10 cellular contexts compared by ENCODE assay signal in the genomic region with DNA sequence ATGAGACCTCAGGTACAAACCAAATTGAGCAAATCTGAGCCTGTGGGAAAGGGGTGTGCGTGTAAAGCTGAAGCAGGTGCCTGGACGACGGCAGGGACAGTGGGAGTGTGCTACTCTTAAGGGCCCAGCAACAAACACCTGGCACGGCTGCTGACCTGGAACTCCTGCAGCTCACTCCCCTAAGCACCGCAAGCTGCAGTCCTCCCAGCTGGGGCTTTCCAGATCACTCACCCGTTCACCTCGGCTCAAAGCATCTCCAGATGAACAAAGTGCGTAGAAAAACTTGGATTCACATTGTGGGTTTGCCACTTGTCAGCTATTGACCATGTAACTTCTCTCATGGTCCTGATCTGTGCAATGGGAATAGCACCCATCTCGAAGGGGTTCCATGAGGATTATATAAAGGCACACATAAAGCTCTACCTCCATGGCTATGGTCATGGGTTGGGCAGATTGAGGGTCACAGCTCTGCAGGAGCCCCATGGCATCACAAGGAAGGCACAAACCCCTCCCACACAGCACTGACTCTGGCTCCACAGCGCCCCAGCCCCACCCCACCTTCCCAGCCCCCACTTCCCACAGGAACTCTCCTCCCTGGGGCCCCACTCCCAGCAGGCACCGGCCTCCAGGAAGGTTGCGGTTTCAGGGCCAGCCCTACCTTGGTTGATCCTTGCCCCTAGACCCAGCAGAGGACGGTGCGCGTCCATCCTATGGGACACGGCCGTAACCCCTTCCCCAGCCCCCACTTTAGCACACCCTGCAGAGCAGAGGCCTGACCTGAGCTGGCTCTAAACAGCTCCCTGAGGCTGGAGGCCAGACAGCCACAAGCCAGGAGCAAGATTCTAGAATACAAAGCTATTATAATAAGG. TPM values are rescaled to one million over a fixed set of nuclear protein-coding genes. Genes with fewer than 3 reads are reported as not detected.
A peak's percentile ranks its signal among the peaks of the same experiment; 100 is the strongest.
DNase-seq lines count a peak whose midpoint lies in the region; ATAC-seq, FAIRE-seq and TF ChIP-seq lines count a peak whose summit lies in the region.
"Had no signal": no experiment of that assay in that cellular context is flagged by ENCODE, and none has a peak within 500 bp of the region (broad histone marks: within the 10 kb centered on the region; RNA-seq: fewer than 3 reads in every experiment).

No MANE protein-coding gene starts in this region.

- CTCF ChIA-PET in activated CD8-positive, alpha-beta memory T cell treated with anti-CD3 and anti-CD28 coated beads, Interleukin-2, amount 10 ng/mL, durations not matched to agents 7 days and 5 days (lab: Charles Lee) = interaction anchor here (1.2 kb wide), 1 partner anchor 38 kb away, joined by 3 read pairs; a partner anchor contains a TSS
- CTCF ChIA-PET in SK-N-SH (lab: Yijun Ruan, JAX) = interaction anchor here (1.1 to 1.5 kb wide), 4 partner anchors 21 to 44 kb away, joined by 3 to 4 read pairs (median 3); a partner anchor contains a TSS

- TF ChIP-seq POLR2A in GM12892 (IDR thresholded peaks at IDR 0.05; ENCODE audit: low read depth, low read length) = no peak

- H3K27me3 ChIP-seq in endodermal cell (ENCODE audit: control insufficient read depth, insufficient read depth, low read length, poor library complexity, severe bottlenecking) = no peaks in the 10 kb centered on the region
- no peaks in the 10 kb centered on the region for H3K27me3 ChIP-seq in SK-N-SH (ENCODE audit: insufficient read depth)

- no peaks in the 10 kb centered on the region for H3K9me3 Mint-ChIP-seq in endodermal cell
- H3K9me3 Mint-ChIP-seq in activated CD8-positive, alpha-beta memory T cell treated with anti-CD3 and anti-CD28 coated beads, Interleukin-2, amount 10 ng/mL, durations not matched to agents 7 days and 5 days (ENCODE audit: low read depth) = no peaks in the 10 kb centered on the region

- peaks cover 16% of the 10 kb centered on the region for H3K36me3 Mint-ChIP-seq in endodermal cell (ENCODE audit: low read depth)
- peaks cover 3% of the 10 kb centered on the region for H3K36me3 Mint-ChIP-seq in activated CD8-positive, alpha-beta memory T cell treated with anti-CD3 and anti-CD28 coated beads, Interleukin-2, amount 10 ng/mL, durations not matched to agents 7 days and 5 days

- H3K4me3 ChIP-seq in endodermal cell (ENCODE audit: low read length) = no peak overlapping the region
- H3K4me3 ChIP-seq in SK-N-SH (ENCODE audit: low read depth in 2 of 2, low read length in 1 of 2) = no peak overlapping the region

- peak overlapping the region; percentile 23 for H3K27ac Mint-ChIP-seq in endodermal cell
- no peak overlapping the region for H3K27ac Mint-ChIP-seq in activated CD8-positive, alpha-beta memory T cell treated with anti-CD3 and anti-CD28 coated beads, Interleukin-2, amount 10 ng/mL, durations not matched to agents 7 days and 5 days

- 95 to 96% methylated on average over 9 to 17 of the region's 17 CpGs for WGBS in endodermal cell (ENCODE audit: insufficient coverage in 1 of 2, insufficient read length in 1 of 2), 2 experiments
- 92% methylated on average over 10 of the region's 17 CpGs for WGBS in SK-N-SH (ENCODE audit: low lambda C conversion rate)

- H3K36me3 ChIP-seq in endodermal cell (ENCODE audit: control insufficient read depth, insufficient read depth, low read length) = peaks cover 40% of the 10 kb centered on the region
- H3K36me3 ChIP-seq in SK-N-SH (replicated peaks in 1 of 2; ENCODE audit: control insufficient read depth in 1 of 2, insufficient read depth in 2 of 2, low read length in 1 of 2) = peaks cover 3 to 7% of the 10 kb centered on the region in 2 experiments

- no peak overlapping the region for H3K4me3 Mint-ChIP-seq in endodermal cell
- no peak overlapping the region for H3K4me3 Mint-ChIP-seq in activated CD8-positive, alpha-beta memory T cell treated with anti-CD3 and anti-CD28 coated beads, Interleukin-2, amount 10 ng/mL, durations not matched to agents 7 days and 5 days

- POLR2A ChIA-PET in SK-N-SH (lab: Yijun Ruan, JAX) = interaction anchor here (1.2 kb wide), 1 partner anchor 36 kb away, joined by 4 read pairs; no protein-coding TSS in a partner anchor

- peak; percentile 85 for FAIRE-seq in GM12892 (lab: Jason Lieb, UNC)

- TF ChIP-seq CTCF in endodermal cell (conservative IDR thresholded peaks at IDR 0.05) = no peak
- no peak for TF ChIP-seq CTCF in SK-N-SH (IDR thresholded peaks at IDR 0.05)

- no peaks in the 10 kb centered on the region for H3K9me2 ChIP-seq in SK-N-SH

- peaks cover 83% of the 10 kb centered on the region for H3K79me2 ChIP-seq in SK-N-SH (ENCODE audit: insufficient read depth)

- DNase-seq in GM12892 (ENCODE audit: insufficient read length) (peak; percentile 72), endodermal cell (no peak), SK-N-SH (no peak), T-helper 1 cell (no peak), dermis blood vessel endothelial cell (no peak)
- DNase-seq in activated CD8-positive, alpha-beta memory T cell treated with anti-CD3 and anti-CD28 coated beads, Interleukin-2, amount 10 ng/mL, durations not matched to agents 7 days and 5 days = no peak
- DNase-seq: activated CD4-positive, alpha-beta T cell treated with anti-CD3 and anti-CD28 coated beads for 48 hours; NCI-H1694 treated with DMSO at 0.1 percent for 48 hours had no signal

- TF ChIP-seq RAD21 in SK-N-SH (IDR thresholded peaks at IDR 0.05; ENCODE audit: low read length) = no peak

- no peaks in the 10 kb centered on the region for H3K27me3 Mint-ChIP-seq in endodermal cell (ENCODE audit: insufficient read depth)
- H3K27me3 Mint-ChIP-seq in activated CD8-positive, alpha-beta memory T cell treated with anti-CD3 and anti-CD28 coated beads, Interleukin-2, amount 10 ng/mL, durations not matched to agents 7 days and 5 days = no peaks in the 10 kb centered on the region

- no peak overlapping the region for H3K4me2 ChIP-seq in SK-N-SH

- peaks cover 69% of the 10 kb centered on the region for H3K4me1 Mint-ChIP-seq in endodermal cell
- H3K4me1 Mint-ChIP-seq in activated CD8-positive, alpha-beta memory T cell treated with anti-CD3 and anti-CD28 coated beads, Interleukin-2, amount 10 ng/mL, durations not matched to agents 7 days and 5 days = peaks cover 28% of the 10 kb centered on the region

- peaks cover 47% of the 10 kb centered on the region for H3K4me1 ChIP-seq in endodermal cell (ENCODE audit: control insufficient read depth, insufficient read depth, low read length)
- peaks cover 0 to 19% of the 10 kb centered on the region in 2 experiments; a peak in 1 of 4 replicates for H3K4me1 ChIP-seq in SK-N-SH (ENCODE audit: control insufficient read depth in 1 of 2, insufficient read depth in 2 of 2, low read depth in 1 of 2, low read length in 1 of 2)

- H3K9me3 ChIP-seq in endodermal cell (ENCODE audit: control insufficient read depth, low read length) (no peaks in the 10 kb centered on the region), SK-N-SH (no peaks in the 10 kb centered on the region)

- peaks cover 6% of the 10 kb centered on the region for H3F3A ChIP-seq in SK-N-SH (replicated peaks; ENCODE audit: insufficient read depth)

- H3K27ac ChIP-seq in endodermal cell (ENCODE audit: low read depth, low read length) (no peak overlapping the region), SK-N-SH (ENCODE audit: low read depth in 2 of 2, low read length in 1 of 2) (no peak overlapping the region; a peak in 1 of 4 replicates)

- no peak overlapping the region for H2AFZ ChIP-seq in SK-N-SH (ENCODE audit: low read depth)

- H4K20me1 ChIP-seq in SK-N-SH (ENCODE audit: insufficient read depth) = peaks cover 67% of the 10 kb centered on the region

- TF ChIP-seq EP300 in SK-N-SH (IDR thresholded peaks at IDR 0.05; ENCODE audit: borderline replicate concordance in 1 of 2, low read depth in 1 of 2, low read length in 1 of 2) = no peak

- H3K9ac ChIP-seq in endodermal cell (ENCODE audit: extremely low read depth, low read length, poor library complexity, severe bottlenecking) (no peak overlapping the region), SK-N-SH (no peak overlapping the region)

- ATAC-seq in GM19463 (IDR thresholded peaks at IDR 0.05; ENCODE audit: unreplicated experiment) = peak; percentile 87
- peak; percentile 71 for ATAC-seq in HG03280 (IDR thresholded peaks at IDR 0.05; ENCODE audit: unreplicated experiment)
- no peak for ATAC-seq in activated CD8-positive, alpha-beta memory T cell treated with anti-CD3 and anti-CD28 coated beads, Interleukin-2, amount 10 ng/mL, durations not matched to agents 7 days and 5 days

TF ChIP-seq in SK-N-SH, 30 proteins besides CTCF, POLR2A, EP300 and RAD21 (continues in another document):
- TF ChIP-seq RCOR1 (IDR thresholded peaks at IDR 0.05; ENCODE audit: low read length) (no peak), YY1 (IDR thresholded peaks at IDR 0.05; ENCODE audit: low read depth) (no peak), MXI1 (IDR thresholded peaks at IDR 0.05; ENCODE audit: low read depth, low read length) (no peak)

RNA-seq across cellular contexts. Expression of a gene that starts 21.9 kb away (rescaled TPM):
- 37.6 TPM for polyA plus RNA-seq in GM12892 (2012; ENCODE audit: missing spikeins)
- 10 to 100 TPM; 56.4 to 57.8 TPM for total RNA-seq in endodermal cell
- polyA plus RNA-seq in endodermal cell (2013, experiment 1 of 2) = 28.0 TPM
- 30.2 TPM for polyA plus RNA-seq in endodermal cell (2013, experiment 2 of 2)
- total RNA-seq in activated CD8-positive, alpha-beta memory T cell treated with anti-CD3 and anti-CD28 coated beads, Interleukin-2, amount 10 ng/mL, durations not matched to agents 7 days and 5 days = 10 to 100 TPM; 23.6 to 34.2 TPM
- polyA plus RNA-seq in SK-N-SH (2012; rRNA removed) = 11.4 and 19.9 TPM in 2 replicates
- polyA plus RNA-seq in SK-N-SH (2012; cell fraction: cytosol; rRNA removed) = 6.6 and 13.1 TPM in 2 replicates
- 13.6 and 16.1 TPM in 2 replicates for polyA plus RNA-seq in SK-N-SH (2012; cell fraction: nucleus; rRNA removed)
- total RNA-seq in dermis blood vessel endothelial cell = 52.4 and 61.2 TPM in 2 replicates

RNA-seq across cellular contexts. Expression of a gene that starts 37.4 kb away (rescaled TPM):
- polyA plus RNA-seq in GM12892 (2012; ENCODE audit: missing spikeins) = 10.1 TPM
- 10 to 100 TPM; 18.7 to 19.5 TPM for total RNA-seq in endodermal cell
- polyA plus RNA-seq in endodermal cell (2013, experiment 1 of 2) = 9.3 TPM
- polyA plus RNA-seq in endodermal cell (2013, experiment 2 of 2) = 10.7 TPM
- total RNA-seq in activated CD8-positive, alpha-beta memory T cell treated with anti-CD3 and anti-CD28 coated beads, Interleukin-2, amount 10 ng/mL, durations not matched to agents 7 days and 5 days = 10 to 100 TPM; 17.8 to 20.9 TPM
- 9.7 and 10.4 TPM in 2 replicates for polyA plus RNA-seq in SK-N-SH (2012; rRNA removed)
- 2.3 and 3.3 TPM in 2 replicates for polyA plus RNA-seq in SK-N-SH (2012; cell fraction: cytosol; rRNA removed)
- 47.7 and 71.8 TPM in 2 replicates for polyA plus RNA-seq in SK-N-SH (2012; cell fraction: nucleus; rRNA removed)
- 11.2 and 19.9 TPM in 2 replicates for total RNA-seq in dermis blood vessel endothelial cell
